In genomic region chr18:13239557-13239956, GRCh38 we compare ENCODE assay signal across 1 cellular context.
TF ChIP-seq lines count a peak whose summit lies in the region.

No MANE protein-coding gene starts in this region.

TF ChIP-seq in HepG2, 621 proteins besides CTCF, POLR2A, EP300 and RAD21:
- no peak for TF ChIP-seq ZNF350 (CRISPR knock-in tag; IDR thresholded peaks at IDR 0.05; ENCODE audit: borderline replicate concordance, low read depth)
- no peak for TF ChIP-seq TEAD2 (CRISPR knock-in tag; IDR thresholded peaks at IDR 0.05)
- TF ChIP-seq ZMAT3 (CRISPR knock-in tag; conservative IDR thresholded peaks at IDR 0.05), result no peak
- no peak for TF ChIP-seq TRIM22 (IDR thresholded peaks at IDR 0.05)
- TF ChIP-seq ZSCAN25 (CRISPR knock-in tag; IDR thresholded peaks at IDR 0.05), result no peak
- TF ChIP-seq ZFP36L1 (CRISPR knock-in tag; IDR thresholded peaks at IDR 0.05), result no peak
- no peak for TF ChIP-seq ZNF10 (CRISPR knock-in tag; IDR thresholded peaks at IDR 0.05; ENCODE audit: borderline replicate concordance, low read depth)
- TF ChIP-seq IKZF5 (CRISPR knock-in tag; IDR thresholded peaks at IDR 0.05), result no peak
- no peak for TF ChIP-seq ARID4A (CRISPR knock-in tag; IDR thresholded peaks at IDR 0.05; ENCODE audit: borderline replicate concordance)
- TF ChIP-seq ZNF317 (CRISPR knock-in tag; IDR thresholded peaks at IDR 0.05), result no peak
- TF ChIP-seq RFX5 (IDR thresholded peaks at IDR 0.05; ENCODE audit: low read depth, low read length), result no peak
- no peak for TF ChIP-seq PHF20 (CRISPR knock-in tag; IDR thresholded peaks at IDR 0.05)
- no peak for TF ChIP-seq SMAD1 (CRISPR knock-in tag; IDR thresholded peaks at IDR 0.05; ENCODE audit: borderline replicate concordance, low read depth)
- TF ChIP-seq ZNF710 (CRISPR knock-in tag; IDR thresholded peaks at IDR 0.05; ENCODE audit: borderline replicate concordance), result no peak
- no peak for TF ChIP-seq ARNT (IDR thresholded peaks at IDR 0.05)
- TF ChIP-seq ZNF275 (CRISPR knock-in tag; IDR thresholded peaks at IDR 0.05; ENCODE audit: borderline replicate concordance), result no peak
- no peak for TF ChIP-seq ZNF180 (CRISPR knock-in tag; IDR thresholded peaks at IDR 0.05; ENCODE audit: borderline replicate concordance, low read depth)
- TF ChIP-seq KLF11 (CRISPR knock-in tag; IDR thresholded peaks at IDR 0.05), result no peak
